In the genomic region with DNA sequence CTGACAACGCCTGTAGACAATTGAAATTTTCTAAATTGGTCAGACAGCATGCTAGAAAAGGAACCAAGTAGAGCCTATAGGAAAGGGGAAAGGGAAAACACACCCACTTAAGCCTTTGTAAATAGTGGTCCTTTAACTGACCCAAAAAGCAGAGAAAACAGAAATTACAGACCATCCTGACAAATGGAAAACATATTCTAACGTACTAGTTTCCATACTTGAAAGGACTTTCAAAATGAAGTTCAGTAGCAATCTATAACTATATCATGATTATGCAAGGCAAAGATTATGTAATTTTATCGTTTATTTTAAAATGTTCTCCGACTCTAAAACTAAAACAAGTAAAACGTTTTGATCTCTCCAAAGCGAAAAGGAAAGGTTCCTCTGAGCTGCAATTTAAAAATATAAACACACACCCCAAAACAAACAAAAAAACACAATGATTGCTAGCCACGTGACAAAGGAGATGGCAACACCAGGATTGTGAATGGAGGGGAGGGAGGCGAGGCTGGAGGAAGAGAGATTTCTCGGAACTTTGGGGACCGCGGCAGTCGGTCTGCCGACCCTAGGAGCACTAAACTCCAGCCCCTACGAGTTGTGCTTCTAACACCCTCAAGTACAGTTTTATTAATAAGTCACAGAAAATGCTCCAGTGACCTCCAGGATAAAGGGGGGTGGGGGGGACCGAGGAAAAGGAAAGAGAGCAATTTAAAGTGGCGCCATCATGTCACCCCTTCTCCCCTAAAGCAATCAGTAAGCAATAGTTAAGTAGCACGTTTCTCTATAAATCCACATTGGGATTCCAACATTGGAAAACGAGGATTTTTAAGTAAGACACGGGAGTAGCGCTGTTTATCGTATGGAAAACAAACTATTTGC, we compare ENCODE assay signal across 1 cellular context.
TF ChIP-seq lines count a peak whose summit lies in the region.

No MANE protein-coding gene starts in this region.

TF ChIP-seq in HEK293, 187 proteins besides CTCF, POLR2A, EP300 and RAD21 (continued from another document and continues in another):
- peak; percentile 68 for TF ChIP-seq PRDM10 (tag by site-specific recombination; IDR thresholded peaks at IDR 0.05)
- TF ChIP-seq, protein P1, sequence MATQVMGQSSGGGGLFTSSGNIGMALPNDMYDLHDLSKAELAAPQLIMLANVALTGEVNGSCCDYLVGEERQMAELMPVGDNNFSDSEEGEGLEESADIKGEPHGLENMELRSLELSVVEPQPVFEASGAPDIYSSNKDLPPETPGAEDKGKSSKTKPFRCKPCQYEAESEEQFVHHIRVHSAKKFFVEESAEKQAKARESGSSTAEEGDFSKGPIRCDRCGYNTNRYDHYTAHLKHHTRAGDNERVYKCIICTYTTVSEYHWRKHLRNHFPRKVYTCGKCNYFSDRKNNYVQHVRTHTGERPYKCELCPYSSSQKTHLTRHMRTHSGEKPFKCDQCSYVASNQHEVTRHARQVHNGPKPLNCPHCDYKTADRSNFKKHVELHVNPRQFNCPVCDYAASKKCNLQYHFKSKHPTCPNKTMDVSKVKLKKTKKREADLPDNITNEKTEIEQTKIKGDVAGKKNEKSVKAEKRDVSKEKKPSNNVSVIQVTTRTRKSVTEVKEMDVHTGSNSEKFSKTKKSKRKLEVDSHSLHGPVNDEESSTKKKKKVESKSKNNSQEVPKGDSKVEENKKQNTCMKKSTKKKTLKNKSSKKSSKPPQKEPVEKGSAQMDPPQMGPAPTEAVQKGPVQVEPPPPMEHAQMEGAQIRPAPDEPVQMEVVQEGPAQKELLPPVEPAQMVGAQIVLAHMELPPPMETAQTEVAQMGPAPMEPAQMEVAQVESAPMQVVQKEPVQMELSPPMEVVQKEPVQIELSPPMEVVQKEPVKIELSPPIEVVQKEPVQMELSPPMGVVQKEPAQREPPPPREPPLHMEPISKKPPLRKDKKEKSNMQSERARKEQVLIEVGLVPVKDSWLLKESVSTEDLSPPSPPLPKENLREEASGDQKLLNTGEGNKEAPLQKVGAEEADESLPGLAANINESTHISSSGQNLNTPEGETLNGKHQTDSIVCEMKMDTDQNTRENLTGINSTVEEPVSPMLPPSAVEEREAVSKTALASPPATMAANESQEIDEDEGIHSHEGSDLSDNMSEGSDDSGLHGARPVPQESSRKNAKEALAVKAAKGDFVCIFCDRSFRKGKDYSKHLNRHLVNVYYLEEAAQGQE (tag by site-specific recombination; IDR thresholded peaks at IDR 0.05), result no peak
- 0 out of 2 replicates have a peak, but pooled peaks have one; percentile 7 for TF ChIP-seq ZBTB21 (tag by site-specific recombination; IDR thresholded peaks at IDR 0.05)
- peak; percentile 54; the same call in 1 of the 2 replicates for TF ChIP-seq KLF16 (tag by site-specific recombination; IDR thresholded peaks at IDR 0.05)
- TF ChIP-seq ZNF518A (tag by site-specific recombination; conservative IDR thresholded peaks at IDR 0.05; ENCODE audit: low read depth), result no peak
- TF ChIP-seq, protein P2, sequence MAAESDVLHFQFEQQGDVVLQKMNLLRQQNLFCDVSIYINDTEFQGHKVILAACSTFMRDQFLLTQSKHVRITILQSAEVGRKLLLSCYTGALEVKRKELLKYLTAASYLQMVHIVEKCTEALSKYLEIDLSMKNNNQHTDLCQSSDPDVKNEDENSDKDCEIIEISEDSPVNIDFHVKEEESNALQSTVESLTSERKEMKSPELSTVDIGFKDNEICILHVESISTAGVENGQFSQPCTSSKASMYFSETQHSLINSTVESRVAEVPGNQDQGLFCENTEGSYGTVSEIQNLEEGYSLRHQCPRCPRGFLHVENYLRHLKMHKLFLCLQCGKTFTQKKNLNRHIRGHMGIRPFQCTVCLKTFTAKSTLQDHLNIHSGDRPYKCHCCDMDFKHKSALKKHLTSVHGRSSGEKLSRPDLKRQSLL (tag by site-specific recombination; IDR thresholded peaks at IDR 0.05), result no peak
- peak; percentile 68 for TF ChIP-seq ZBTB10 (tag by site-specific recombination; IDR thresholded peaks at IDR 0.05)
- TF ChIP-seq ZNF140 (tag by site-specific recombination; IDR thresholded peaks at IDR 0.05), result no peak
- no peak for TF ChIP-seq ZNF776 (tag by site-specific recombination; IDR thresholded peaks at IDR 0.05; ENCODE audit: borderline replicate concordance)
- peak; percentile 40 for TF ChIP-seq ZNF366 (tag by site-specific recombination; conservative IDR thresholded peaks at IDR 0.05)
- TF ChIP-seq ZFP3 (tag by site-specific recombination; IDR thresholded peaks at IDR 0.05; ENCODE audit: low read depth), result no peak
- no peak for TF ChIP-seq ZNF585B (tag by site-specific recombination; IDR thresholded peaks at IDR 0.05)
- peak; percentile 10 for TF ChIP-seq KLF9 (tag by site-specific recombination; IDR thresholded peaks at IDR 0.05; ENCODE audit: low read depth)
- TF ChIP-seq ZNF155 (tag by site-specific recombination; IDR thresholded peaks at IDR 0.05), result no peak
- no peak for TF ChIP-seq ZNF211 (tag by site-specific recombination; IDR thresholded peaks at IDR 0.05; ENCODE audit: low read depth)
- TF ChIP-seq SP7 (tag by site-specific recombination; IDR thresholded peaks at IDR 0.05), result peak; percentile 49; the same call in 1 of the 2 replicates
- TF ChIP-seq ZNF629 (tag by site-specific recombination; IDR thresholded peaks at IDR 0.05), result peak; percentile 31; the same call in 1 of the 2 replicates
- TF ChIP-seq ZNF449 (tag by site-specific recombination; IDR thresholded peaks at IDR 0.05), result 0 out of 2 replicates have a peak, but pooled peaks have one; percentile 15
- TF ChIP-seq ZNF610 (tag by site-specific recombination; IDR thresholded peaks at IDR 0.05; ENCODE audit: borderline replicate concordance), result 0 out of 2 replicates have a peak, but pooled peaks have one; percentile 39
- TF ChIP-seq ZNF785 (tag by site-specific recombination; IDR thresholded peaks at IDR 0.05), result no peak
- TF ChIP-seq, protein P3, sequence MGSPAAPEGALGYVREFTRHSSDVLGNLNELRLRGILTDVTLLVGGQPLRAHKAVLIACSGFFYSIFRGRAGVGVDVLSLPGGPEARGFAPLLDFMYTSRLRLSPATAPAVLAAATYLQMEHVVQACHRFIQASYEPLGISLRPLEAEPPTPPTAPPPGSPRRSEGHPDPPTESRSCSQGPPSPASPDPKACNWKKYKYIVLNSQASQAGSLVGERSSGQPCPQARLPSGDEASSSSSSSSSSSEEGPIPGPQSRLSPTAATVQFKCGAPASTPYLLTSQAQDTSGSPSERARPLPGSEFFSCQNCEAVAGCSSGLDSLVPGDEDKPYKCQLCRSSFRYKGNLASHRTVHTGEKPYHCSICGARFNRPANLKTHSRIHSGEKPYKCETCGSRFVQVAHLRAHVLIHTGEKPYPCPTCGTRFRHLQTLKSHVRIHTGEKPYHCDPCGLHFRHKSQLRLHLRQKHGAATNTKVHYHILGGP (tag by site-specific recombination; IDR thresholded peaks at IDR 0.05), result no peak
- TF ChIP-seq KLF10 (tag by site-specific recombination; IDR thresholded peaks at IDR 0.05), result peak; percentile 67
- TF ChIP-seq PBX3 (CRISPR knock-in tag; IDR thresholded peaks at IDR 0.05), result no peak
- peak; percentile 42; the same call in 1 of the 2 replicates for TF ChIP-seq ZNF24 (tag by site-specific recombination; IDR thresholded peaks at IDR 0.05)
- no peak for TF ChIP-seq OSR2 (tag by site-specific recombination; IDR thresholded peaks at IDR 0.05)
- TF ChIP-seq ZBTB17 (tag by site-specific recombination; IDR thresholded peaks at IDR 0.05), result peak; percentile 69
- TF ChIP-seq ZNF341 (tag by site-specific recombination; IDR thresholded peaks at IDR 0.05; ENCODE audit: low read depth), result peak; percentile 85
- no peak for TF ChIP-seq ZIC2 (tag by site-specific recombination; IDR thresholded peaks at IDR 0.05)
- peak; percentile 76 for TF ChIP-seq IKZF3 (tag by site-specific recombination; IDR thresholded peaks at IDR 0.05)
